ENCODE assay signal across 16 cellular contexts in genomic region chr16:53523971-53524548, GRCh38. TPM values are rescaled to one million over a fixed set of nuclear protein-coding genes. Genes with fewer than 3 reads are reported as not detected.
A peak's percentile ranks its signal among the peaks of the same experiment; 100 is the strongest.
DNase-seq lines count a peak whose midpoint lies in the region; ATAC-seq and TF ChIP-seq lines count a peak whose summit lies in the region.
"Had no signal": no experiment of that assay in that cellular context is flagged by ENCODE, and none has a peak within 500 bp of the region (broad histone marks: within the 10 kb centered on the region; RNA-seq: fewer than 3 reads in every experiment).

No MANE protein-coding gene starts in this region.

- H3K9me3 Mint-ChIP-seq in activated CD8-positive, alpha-beta T cell treated with anti-CD3 and anti-CD28 coated beads, Interleukin-2, amount 10 ng/mL, durations not matched to agents 7 days and 5 days (ENCODE audit: insufficient read depth) = no peaks in the 10 kb centered on the region
- peaks cover 1% of the 10 kb centered on the region for H3K9me3 Mint-ChIP-seq in activated CD8-positive, alpha-beta T cell treated with anti-CD3 and anti-CD28 coated beads for 36 hours
- no peaks in the 10 kb centered on the region for H3K9me3 Mint-ChIP-seq in stimulated activated effector memory CD8-positive, alpha-beta T cell treated with anti-CD3 and anti-CD28 coated beads, Interleukin-12 subunit alpha, Interleukin-12 subunit beta, amount 100 ng/mL, for 72 hours
- H3K9me3 Mint-ChIP-seq: CD8-positive, alpha-beta T cell; IgD-negative memory B cell had no signal

- no peaks in the 10 kb centered on the region for H3K36me3 ChIP-seq in vagina
- H3K36me3 ChIP-seq: BE2C had no signal

- H3K27me3 Mint-ChIP-seq in activated CD8-positive, alpha-beta T cell treated with anti-CD3 and anti-CD28 coated beads, Interleukin-2, amount 10 ng/mL, durations not matched to agents 7 days and 5 days (ENCODE audit: low read depth) = no peaks in the 10 kb centered on the region
- peaks cover 11% of the 10 kb centered on the region for H3K27me3 Mint-ChIP-seq in activated CD8-positive, alpha-beta T cell treated with anti-CD3 and anti-CD28 coated beads for 36 hours
- H3K27me3 Mint-ChIP-seq in T-helper 17 cell = no peaks in the 10 kb centered on the region
- H3K27me3 Mint-ChIP-seq: IgD-negative memory B cell had no signal

- POLR2A ChIA-PET in activated CD8-positive, alpha-beta T cell treated with anti-CD3 and anti-CD28 coated beads, Interleukin-2, amount 10 ng/mL, durations not matched to agents 7 days and 5 days (lab: Charles Lee) = no interaction called here
- POLR2A ChIA-PET in activated CD8-positive, alpha-beta T cell treated with anti-CD3 and anti-CD28 coated beads for 36 hours (lab: Charles Lee) = interaction anchor here (1.0 kb wide), 1 partner anchor 73 kb away, joined by 4 read pairs; no protein-coding TSS in a partner anchor

- H3K4me1 ChIP-seq in vagina = no peaks in the 10 kb centered on the region
- H3K4me1 ChIP-seq: BE2C had no signal

- no peak for DNase-seq in activated CD8-positive, alpha-beta T cell treated with anti-CD3 and anti-CD28 coated beads, Interleukin-2, amount 10 ng/mL, durations not matched to agents 7 days and 5 days
- DNase-seq in activated CD8-positive, alpha-beta T cell treated with anti-CD3 and anti-CD28 coated beads for 36 hours = no peak
- DNase-seq in T-helper 17 cell (no peak), A172 (ENCODE audit: low spot score) (no peak), vagina (ENCODE audit: extremely low spot score in 2 of 2) (no peak)
- DNase-seq in stimulated activated effector memory CD8-positive, alpha-beta T cell treated with anti-CD3 and anti-CD28 coated beads, Interleukin-12 subunit alpha, Interleukin-12 subunit beta, amount 100 ng/mL, for 72 hours (ENCODE audit: low spot score in 2 of 2) = no peak
- DNase-seq: BE2C; CD8-positive, alpha-beta T cell; COR-L47; DND-41; GDM1 had no signal

- H3K4me1 Mint-ChIP-seq in activated CD8-positive, alpha-beta T cell treated with anti-CD3 and anti-CD28 coated beads, Interleukin-2, amount 10 ng/mL, durations not matched to agents 7 days and 5 days (ENCODE audit: low read depth) = peaks cover 33% of the 10 kb centered on the region
- H3K4me1 Mint-ChIP-seq in activated CD8-positive, alpha-beta T cell treated with anti-CD3 and anti-CD28 coated beads for 36 hours (ENCODE audit: low read depth) = peaks cover 11% of the 10 kb centered on the region
- H3K4me1 Mint-ChIP-seq in T-helper 17 cell = peaks cover 20% of the 10 kb centered on the region
- H3K4me1 Mint-ChIP-seq in stimulated activated effector memory CD8-positive, alpha-beta T cell treated with anti-CD3 and anti-CD28 coated beads, Interleukin-12 subunit alpha, Interleukin-12 subunit beta, amount 100 ng/mL, for 72 hours = peaks cover 31% of the 10 kb centered on the region

- H3K27me3 ChIP-seq in vagina = no peaks in the 10 kb centered on the region
- H3K27me3 ChIP-seq: BE2C had no signal

- no peak overlapping the region for H3K4me3 ChIP-seq in vagina

- no peak overlapping the region for H3K4me3 Mint-ChIP-seq in activated CD8-positive, alpha-beta T cell treated with anti-CD3 and anti-CD28 coated beads, Interleukin-2, amount 10 ng/mL, durations not matched to agents 7 days and 5 days
- H3K4me3 Mint-ChIP-seq in activated CD8-positive, alpha-beta T cell treated with anti-CD3 and anti-CD28 coated beads for 36 hours = no peak overlapping the region
- peak overlapping the region; percentile 49 for H3K4me3 Mint-ChIP-seq in T-helper 17 cell
- H3K4me3 Mint-ChIP-seq in stimulated activated effector memory CD8-positive, alpha-beta T cell treated with anti-CD3 and anti-CD28 coated beads, Interleukin-12 subunit alpha, Interleukin-12 subunit beta, amount 100 ng/mL, for 72 hours = no peak overlapping the region
- H3K4me3 Mint-ChIP-seq: CD14-positive monocyte; CD8-positive, alpha-beta T cell had no signal

- no peak for ATAC-seq in activated CD8-positive, alpha-beta T cell treated with anti-CD3 and anti-CD28 coated beads, Interleukin-2, amount 10 ng/mL, durations not matched to agents 7 days and 5 days
- ATAC-seq in activated CD8-positive, alpha-beta T cell treated with anti-CD3 and anti-CD28 coated beads for 36 hours = no peak
- no peak for ATAC-seq in T-helper 17 cell
- peak; percentile 28 for ATAC-seq in esophagus mucosa
- ATAC-seq in stimulated activated effector memory CD8-positive, alpha-beta T cell treated with anti-CD3 and anti-CD28 coated beads, Interleukin-12 subunit alpha, Interleukin-12 subunit beta, amount 100 ng/mL, for 72 hours = peak; percentile 11
- no peak for ATAC-seq in GM19397 (IDR thresholded peaks at IDR 0.05; ENCODE audit: unreplicated experiment)
- ATAC-seq: CD8-positive, alpha-beta T cell; HCT116 had no signal

- H3K36me3 Mint-ChIP-seq in activated CD8-positive, alpha-beta T cell treated with anti-CD3 and anti-CD28 coated beads, Interleukin-2, amount 10 ng/mL, durations not matched to agents 7 days and 5 days (ENCODE audit: low read depth) = peaks cover 3% of the 10 kb centered on the region
- H3K36me3 Mint-ChIP-seq in activated CD8-positive, alpha-beta T cell treated with anti-CD3 and anti-CD28 coated beads for 36 hours (ENCODE audit: low read depth) = peaks cover 3% of the 10 kb centered on the region
- H3K36me3 Mint-ChIP-seq in T-helper 17 cell (ENCODE audit: low read depth) = no peaks in the 10 kb centered on the region
- no peaks in the 10 kb centered on the region for H3K36me3 Mint-ChIP-seq in stimulated activated effector memory CD8-positive, alpha-beta T cell treated with anti-CD3 and anti-CD28 coated beads, Interleukin-12 subunit alpha, Interleukin-12 subunit beta, amount 100 ng/mL, for 72 hours
- H3K36me3 Mint-ChIP-seq: CD14-positive monocyte; CD8-positive, alpha-beta T cell had no signal

- no peak for TF ChIP-seq POLR2A in vagina (IDR thresholded peaks at IDR 0.05)

- CTCF ChIA-PET in activated CD8-positive, alpha-beta T cell treated with anti-CD3 and anti-CD28 coated beads, Interleukin-2, amount 10 ng/mL, durations not matched to agents 7 days and 5 days (lab: Charles Lee) = no interaction called here
- CTCF ChIA-PET in activated CD8-positive, alpha-beta T cell treated with anti-CD3 and anti-CD28 coated beads for 36 hours (lab: Charles Lee) = interaction anchor here (0.8 kb wide), 1 partner anchor 14 kb away, joined by 3 read pairs; no protein-coding TSS in a partner anchor

- H3K27ac Mint-ChIP-seq in activated CD8-positive, alpha-beta T cell treated with anti-CD3 and anti-CD28 coated beads, Interleukin-2, amount 10 ng/mL, durations not matched to agents 7 days and 5 days = peak overlapping the region; percentile 20
- no peak overlapping the region for H3K27ac Mint-ChIP-seq in activated CD8-positive, alpha-beta T cell treated with anti-CD3 and anti-CD28 coated beads for 36 hours
- no peak overlapping the region for H3K27ac Mint-ChIP-seq in T-helper 17 cell
- H3K27ac Mint-ChIP-seq in stimulated activated effector memory CD8-positive, alpha-beta T cell treated with anti-CD3 and anti-CD28 coated beads, Interleukin-12 subunit alpha, Interleukin-12 subunit beta, amount 100 ng/mL, for 72 hours = no peak overlapping the region
- H3K27ac Mint-ChIP-seq: CD14-positive monocyte; CD8-positive, alpha-beta T cell had no signal

- H3K9me3 ChIP-seq in T-helper 17 cell (ENCODE audit: control insufficient read depth, low read length, poor library complexity, severe bottlenecking) (no peaks in the 10 kb centered on the region), vagina (no peaks in the 10 kb centered on the region)
- H3K9me3 ChIP-seq: BE2C had no signal

- intact Hi-C loops in activated CD8-positive, alpha-beta T cell treated with anti-CD3 and anti-CD28 coated beads for 36 hours (cut with micrococcal nuclease) = no loop called here
- intact Hi-C loops in vagina (cut with DNase I) = no loop called here

- TF ChIP-seq CTCF in activated CD8-positive, alpha-beta T cell treated with anti-CD3 and anti-CD28 coated beads for 36 hours (IDR thresholded peaks at IDR 0.05) = no peak
- TF ChIP-seq CTCF in vagina (IDR thresholded peaks at IDR 0.05) = no peak

- H3K27ac ChIP-seq in vagina = no peak overlapping the region

RNA-seq across cellular contexts. Expression of gene AKTIP, which starts 21.1 kb away (rescaled TPM):
- total RNA-seq in activated CD8-positive, alpha-beta T cell treated with anti-CD3 and anti-CD28 coated beads, Interleukin-2, amount 10 ng/mL, durations not matched to agents 7 days and 5 days = 10 to 100 TPM; 54.0 to 56.8 TPM
- 10 to 100 TPM; 24.4 to 24.7 TPM for total RNA-seq in activated CD8-positive, alpha-beta T cell treated with anti-CD3 and anti-CD28 coated beads for 36 hours
- total RNA-seq in T-helper 17 cell (10 to 100 TPM; 28.5 to 32.4 TPM), esophagus mucosa (34.6 TPM), vagina (32.2 TPM)
- 36.6 and 40.0 TPM in 2 replicates for total RNA-seq in A172 (2014; rRNA removed; shearing (Covaris generic))

Comparison
In these comparisons a context has a peak if more than half of its experiments do, and no peak if none do; other contexts are left out.
1. ATAC-seq: peak in esophagus mucosa (single experiment) and stimulated activated effector memory CD8-positive, alpha-beta T cell treated with anti-CD3 and anti-CD28 coated beads, Interleukin-12 subunit alpha, Interleukin-12 subunit beta, amount 100 ng/mL, for 72 hours (single experiment); none in activated CD8-positive, alpha-beta T cell treated with anti-CD3 and anti-CD28 coated beads, Interleukin-2, amount 10 ng/mL, durations not matched to agents 7 days and 5 days (single experiment), activated CD8-positive, alpha-beta T cell treated with anti-CD3 and anti-CD28 coated beads for 36 hours (single experiment), T-helper 17 cell (single experiment) and GM19397 (single experiment).